Comparison of ENCODE assay signal across 8 cellular contexts in genomic region chr1:26900001-26900814, GRCh38. TPM values are rescaled to one million over a fixed set of nuclear protein-coding genes. Genes with fewer than 3 reads are reported as not detected.
DNase-seq lines count a peak whose midpoint lies in the region; ATAC-seq and TF ChIP-seq lines count a peak whose summit lies in the region.

Gene GPATCH3 (minus strand): TSS chr1:26900467. CDS start chr1:26900442, 25 bp downstream.

- H3K4me3 Mint-ChIP-seq in activated naive CD8-positive, alpha-beta T cell treated with anti-CD3 and anti-CD28 coated beads, Interleukin-2, amount 50 U/mL, for 24 hours, result peak within 1 kb of the TSS; percentile 93

- H2AFZ ChIP-seq in DND-41 (ENCODE audit: low read depth, low read length), result peak within 1 kb of the TSS; percentile 98
- peak within 1 kb of the TSS; percentile 86 for H2AFZ ChIP-seq in osteoblast (ENCODE audit: low read length)

- no peaks in the 10 kb centered on the region for H3K27me3 Mint-ChIP-seq in activated naive CD8-positive, alpha-beta T cell treated with anti-CD3 and anti-CD28 coated beads, Interleukin-2, amount 50 U/mL, for 24 hours

- H3K4me1 ChIP-seq in DND-41 (ENCODE audit: insufficient read depth, low read length), result peaks cover 31% of the 10 kb centered on the region
- H3K4me1 ChIP-seq in HEK293 (ENCODE audit: control insufficient read depth, insufficient read depth, low read length), result 0 out of 2 replicates have a peak, but pooled peaks cover 4% of the 10 kb centered on the region
- H3K4me1 ChIP-seq in osteoblast (ENCODE audit: insufficient read depth, low read length), result peaks cover 16% of the 10 kb centered on the region

- TF ChIP-seq CTCF in DND-41 (IDR thresholded peaks at IDR 0.05; ENCODE audit: borderline replicate concordance, extremely low read depth, low read length, poor library complexity, severe bottlenecking), result no peak
- TF ChIP-seq CTCF in HEK293 (tag by site-specific recombination; IDR thresholded peaks at IDR 0.05), result no peak
- no peak for TF ChIP-seq CTCF in osteoblast (IDR thresholded peaks at IDR 0.05; ENCODE audit: extremely low read depth, low read depth, low read length)

- intact Hi-C loops in Right ventricle myocardium inferior (cut with DNase I), result no loop called here

- DNase-seq in DND-41, result peak; percentile 88
- DNase-seq in NCI-H128 (lab: John Stamatoyannopoulos, UW; ENCODE audit: unreplicated experiment), result peak; percentile 95
- DNase-seq in SW480 (ENCODE audit: low spot score), result peak; percentile 86
- DNase-seq in activated naive CD8-positive, alpha-beta T cell treated with anti-CD3 and anti-CD28 coated beads, Interleukin-2, amount 50 U/mL, for 24 hours, result peak; percentile 87
- DNase-seq in Right ventricle myocardium inferior (ENCODE audit: missing footprints), result peak; percentile 96
- peak; percentile 95 for DNase-seq in osteoblast (ENCODE audit: insufficient read length, low spot score, missing footprints)

- H3K9me3 ChIP-seq in DND-41 (ENCODE audit: insufficient read depth, low read length, severe bottlenecking) (no peaks in the 10 kb centered on the region), HEK293 (ENCODE audit: control insufficient read depth, insufficient read depth, low read depth, low read length) (no peaks in the 10 kb centered on the region), osteoblast (ENCODE audit: low read depth, low read length) (no peaks in the 10 kb centered on the region)

- POLR2A ChIA-PET in HEK293 (lab: Yijun Ruan, JAX), result interaction anchor here (0.6 to 3.0 kb wide), 17 partner anchors 9 to 449 kb away, joined by 3 to 53 read pairs (median 4); partner anchors contain the start of genes GPN2, NR0B2, NUDC and ZDHHC18

- peak within 1 kb of the TSS; percentile 81 for H3K27ac ChIP-seq in DND-41 (ENCODE audit: low read length)
- H3K27ac ChIP-seq in HEK293 (ENCODE audit: extremely low read depth, low read depth, low read length), result peak within 1 kb of the TSS; percentile 56
- H3K27ac ChIP-seq in osteoblast (ENCODE audit: low read depth, low read length), result peak within 1 kb of the TSS; percentile 82
- peak within 1 kb of the TSS; percentile 87 for H3K27ac ChIP-seq in temporal lobe (ENCODE audit: low read depth, low read length)

- H3K4me2 ChIP-seq in DND-41 (ENCODE audit: insufficient read depth, low read length) (peak within 1 kb of the TSS; percentile 82), osteoblast (ENCODE audit: insufficient read depth, low read length) (peak within 1 kb of the TSS; percentile 99)

- H3K27ac Mint-ChIP-seq in activated naive CD8-positive, alpha-beta T cell treated with anti-CD3 and anti-CD28 coated beads, Interleukin-2, amount 50 U/mL, for 24 hours, result peak within 1 kb of the TSS; percentile 98

- peaks cover 29% of the 10 kb centered on the region for H3K4me1 Mint-ChIP-seq in activated naive CD8-positive, alpha-beta T cell treated with anti-CD3 and anti-CD28 coated beads, Interleukin-2, amount 50 U/mL, for 24 hours

- ATAC-seq in DND-41 (ENCODE audit: insufficient read depth, low read depth), result peak; percentile 96
- peak; percentile 89 for ATAC-seq in activated naive CD8-positive, alpha-beta T cell treated with anti-CD3 and anti-CD28 coated beads, Interleukin-2, amount 50 U/mL, for 24 hours
- peak; percentile 87 for ATAC-seq in Right ventricle myocardium inferior

- no peaks in the 10 kb centered on the region for H3K9me3 Mint-ChIP-seq in activated naive CD8-positive, alpha-beta T cell treated with anti-CD3 and anti-CD28 coated beads, Interleukin-2, amount 50 U/mL, for 24 hours

- H3K27me3 ChIP-seq in DND-41 (ENCODE audit: insufficient read depth, low read length, poor library complexity), result no peaks in the 10 kb centered on the region
- no peaks in the 10 kb centered on the region for H3K27me3 ChIP-seq in osteoblast (ENCODE audit: insufficient read depth, low read length)

- H3K36me3 ChIP-seq in DND-41 (ENCODE audit: insufficient read depth, low read length) (peaks cover 30% of the 10 kb centered on the region), HEK293 (ENCODE audit: control insufficient read depth in 2 of 2, insufficient read depth in 1 of 2, low read length in 2 of 2) (peaks cover 10 to 34% of the 10 kb centered on the region in 2 experiments; a peak in 2 of 3 replicates), osteoblast (ENCODE audit: insufficient read depth, low read length) (peaks cover 17% of the 10 kb centered on the region)

- H3K36me3 Mint-ChIP-seq in activated naive CD8-positive, alpha-beta T cell treated with anti-CD3 and anti-CD28 coated beads, Interleukin-2, amount 50 U/mL, for 24 hours (ENCODE audit: low read depth), result peaks cover 11% of the 10 kb centered on the region

- H3K79me2 ChIP-seq in DND-41 (ENCODE audit: insufficient read depth, low read length), result peaks cover 41% of the 10 kb centered on the region
- H3K79me2 ChIP-seq in osteoblast (ENCODE audit: insufficient read depth, low read length), result peaks cover 45% of the 10 kb centered on the region

- CTCF ChIA-PET in HEK293 (lab: Yijun Ruan, JAX), result interaction anchor here (0.6 to 1.5 kb wide), 5 partner anchors 11 to 1025 kb away, joined by 3 to 5 read pairs (median 4); partner anchors contain the start of gene NR0B2

- peak within 1 kb of the TSS; percentile 84 for H3K9ac ChIP-seq in DND-41 (ENCODE audit: low read depth, low read length)

- H4K20me1 ChIP-seq in DND-41 (ENCODE audit: insufficient read depth, low read length) (no peaks in the 10 kb centered on the region), osteoblast (ENCODE audit: insufficient read depth, low read length) (no peaks in the 10 kb centered on the region)

- peak within 1 kb of the TSS; percentile 96 for H3K4me3 ChIP-seq in DND-41 (ENCODE audit: low read depth in 1 of 2, low read length in 2 of 2)
- H3K4me3 ChIP-seq in HEK293 (ENCODE audit: low read depth, low read length), result peak within 1 kb of the TSS; percentile 99
- H3K4me3 ChIP-seq in osteoblast (ENCODE audit: insufficient read depth, low read length), result peak within 1 kb of the TSS; percentile 98

TF ChIP-seq in HEK293, 187 proteins besides CTCF, POLR2A, EP300 and RAD21 (continues in another document):
- TF ChIP-seq ZNF558 (tag by site-specific recombination; IDR thresholded peaks at IDR 0.05), result no peak
- TF ChIP-seq ZNF426 (tag by site-specific recombination; IDR thresholded peaks at IDR 0.05), result no peak
- peak; percentile 74 for TF ChIP-seq ZNF692 (tag by site-specific recombination; IDR thresholded peaks at IDR 0.05)
- TF ChIP-seq ZNF2 (tag by site-specific recombination; IDR thresholded peaks at IDR 0.05), result peak; percentile 84
- peak; percentile 67 for TF ChIP-seq KLF10 (tag by site-specific recombination; IDR thresholded peaks at IDR 0.05)
- TF ChIP-seq KLF7 (tag by site-specific recombination; IDR thresholded peaks at IDR 0.05; ENCODE audit: borderline replicate concordance), result no peak
- TF ChIP-seq SALL2 (tag by site-specific recombination; IDR thresholded peaks at IDR 0.05; ENCODE audit: borderline replicate concordance), result no peak
- no peak for TF ChIP-seq RBAK (tag by site-specific recombination; IDR thresholded peaks at IDR 0.05)
- TF ChIP-seq ZBTB48 (tag by site-specific recombination; IDR thresholded peaks at IDR 0.05), result no peak
- TF ChIP-seq MYNN (tag by site-specific recombination; IDR thresholded peaks at IDR 0.05; ENCODE audit: borderline replicate concordance), result no peak
- no peak for TF ChIP-seq ZNF26 (tag by site-specific recombination; IDR thresholded peaks at IDR 0.05)
- no peak for TF ChIP-seq ZFP3 (tag by site-specific recombination; IDR thresholded peaks at IDR 0.05; ENCODE audit: low read depth)
- peak; percentile 55 for TF ChIP-seq SP2 (tag by site-specific recombination; IDR thresholded peaks at IDR 0.05)
- no peak for TF ChIP-seq ZNF140 (tag by site-specific recombination; IDR thresholded peaks at IDR 0.05)
- 0 out of 2 replicates have a peak, but pooled peaks have one; percentile 17 for TF ChIP-seq ZNF184 (tag by site-specific recombination; IDR thresholded peaks at IDR 0.05)

RNA-seq across cellular contexts. Expression of gene GPATCH3, which starts in this region (rescaled TPM):
- total RNA-seq in Right ventricle myocardium inferior (10.9 TPM), osteoblast (10.3 and 10.9 TPM in 2 replicates), temporal lobe (9.3 TPM)

Comparison
In these comparisons a context has a peak if more than half of its experiments do, and no peak if none do; other contexts are left out.
1. Peak in every context shown above with its lines: DNase-seq, ATAC-seq, H3K4me3 ChIP-seq and H3K27ac ChIP-seq.